ENCODE assay signal across 8 cellular contexts in genomic region chr2:174607989-174608865, GRCh38. TPM values are rescaled to one million over a fixed set of nuclear protein-coding genes. Genes with fewer than 3 reads are reported as not detected.
DNase-seq lines count a peak whose midpoint lies in the region; ATAC-seq lines count a peak whose summit lies in the region.
"Had no signal": no experiment of that assay in that cellular context is flagged by ENCODE, and none has a peak within 500 bp of the region (broad histone marks: within the 10 kb centered on the region; RNA-seq: fewer than 3 reads in every experiment).

No MANE protein-coding gene starts in this region.

- DNase-seq in SK-N-DZ (ENCODE audit: low spot score) (peak; percentile 42), NCI-H524 treated with DMSO at 0.1 percent for 48 hours (lab: John Stamatoyannopoulos, UW) (no peak), NCI-H2081 (lab: John Stamatoyannopoulos, UW) (no peak)
- DNase-seq in stimulated activated CD4-positive, alpha-beta T cell treated with anti-CD3 and anti-CD28 coated beads, Interleukin-2, amount 100 ng/mL, for 4 hours (ENCODE audit: low read depth), result peak; percentile 23
- DNase-seq in effector CD8-positive, alpha-beta T cell (lab: John Stamatoyannopoulos, UW), result no peak
- DNase-seq: upper lobe of left lung had no signal

- ATAC-seq in GM19023 (IDR thresholded peaks at IDR 0.05; ENCODE audit: unreplicated experiment), result peak; percentile 81
- ATAC-seq in HG02678 (IDR thresholded peaks at IDR 0.05; ENCODE audit: unreplicated experiment), result peak; percentile 77

RNA-seq across cellular contexts. Expression of gene WIPF1, which starts 10.6 kb away (rescaled TPM):
- 9.1 and 11.0 TPM in 2 replicates for polyA plus RNA-seq in SK-N-DZ (2014; cell fraction: cytosol; rRNA removed)
- polyA plus RNA-seq in SK-N-DZ (2014; cell fraction: nucleus; rRNA removed), result 4.4 and 5.4 TPM in 2 replicates

Comparison
In these comparisons a context has a peak if more than half of its experiments do, and no peak if none do; other contexts are left out.
1. DNase-seq: peak in SK-N-DZ (single experiment) and stimulated activated CD4-positive, alpha-beta T cell treated with anti-CD3 and anti-CD28 coated beads, Interleukin-2, amount 100 ng/mL, for 4 hours (single experiment); none in NCI-H524 treated with DMSO at 0.1 percent for 48 hours (single experiment), effector CD8-positive, alpha-beta T cell (single experiment) and NCI-H2081 (0 of 2).